Comparison of ENCODE assay signal across 1 cellular context in the genomic region with DNA sequence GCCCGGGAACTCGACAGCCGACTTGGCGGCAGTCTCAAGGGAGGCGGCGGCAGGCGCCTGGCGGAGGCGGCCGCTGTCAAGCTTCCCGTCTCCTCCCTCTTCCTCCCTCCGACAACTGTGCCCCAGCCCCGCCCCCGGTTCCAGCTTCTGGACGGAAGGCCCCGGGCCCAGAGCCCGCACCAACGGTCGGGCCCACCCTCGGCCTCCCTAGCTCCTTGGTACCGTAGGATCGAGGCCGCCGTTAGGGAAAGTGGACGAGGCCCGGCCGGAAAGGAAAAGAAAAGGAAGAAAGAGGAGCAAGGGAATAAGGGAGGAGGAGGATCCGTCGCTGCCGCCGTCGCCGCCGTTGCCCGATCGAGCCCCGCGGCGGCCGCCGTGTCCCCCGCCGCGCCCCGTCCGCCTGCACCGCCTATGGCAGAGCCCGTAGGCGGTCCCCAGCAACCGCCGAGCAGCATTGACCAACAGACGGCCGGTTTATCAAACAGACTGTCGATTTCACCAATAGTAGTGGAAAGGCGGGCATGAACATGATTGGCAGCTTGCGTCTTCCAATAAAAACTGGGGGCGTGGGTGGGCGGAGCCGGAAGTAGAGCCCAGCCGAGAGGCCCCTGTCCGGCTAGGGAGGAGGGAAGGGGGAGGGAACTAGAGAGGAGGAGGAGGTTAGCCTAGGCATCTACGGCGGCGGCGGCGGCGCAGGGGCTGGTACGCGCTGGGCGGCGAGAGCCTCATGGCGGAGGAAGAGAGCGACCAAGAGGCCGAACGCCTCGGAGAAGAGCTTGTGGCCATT.
TF ChIP-seq lines count a peak whose summit lies in the region.

A gene with protein sequence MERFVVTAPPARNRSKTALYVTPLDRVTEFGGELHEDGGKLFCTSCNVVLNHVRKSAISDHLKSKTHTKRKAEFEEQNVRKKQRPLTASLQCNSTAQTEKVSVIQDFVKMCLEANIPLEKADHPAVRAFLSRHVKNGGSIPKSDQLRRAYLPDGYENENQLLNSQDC (minus strand): TSS at position 413 of the 787 bp plus-strand sequence. CDS start 3,029 bp downstream, outside the sequence.
ZNF654 (plus strand) TSS at position 663 of the 787 bp plus-strand sequence; CDS start at position 728, 65 bp downstream.

TF ChIP-seq in K562, 482 proteins besides CTCF, POLR2A, EP300 and RAD21 (continued from another document and continues in another):
- TF ChIP-seq, protein P1, sequence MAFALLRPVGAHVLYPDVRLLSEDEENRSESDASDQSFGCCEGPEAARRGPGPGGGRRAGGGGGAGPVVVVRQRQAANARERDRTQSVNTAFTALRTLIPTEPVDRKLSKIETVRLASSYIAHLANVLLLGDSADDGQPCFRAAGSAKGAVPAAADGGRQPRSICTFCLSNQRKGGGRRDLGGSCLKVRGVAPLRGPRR (CRISPR knock-in tag; IDR thresholded peaks at IDR 0.05): no peak
- TF ChIP-seq, protein P2, sequence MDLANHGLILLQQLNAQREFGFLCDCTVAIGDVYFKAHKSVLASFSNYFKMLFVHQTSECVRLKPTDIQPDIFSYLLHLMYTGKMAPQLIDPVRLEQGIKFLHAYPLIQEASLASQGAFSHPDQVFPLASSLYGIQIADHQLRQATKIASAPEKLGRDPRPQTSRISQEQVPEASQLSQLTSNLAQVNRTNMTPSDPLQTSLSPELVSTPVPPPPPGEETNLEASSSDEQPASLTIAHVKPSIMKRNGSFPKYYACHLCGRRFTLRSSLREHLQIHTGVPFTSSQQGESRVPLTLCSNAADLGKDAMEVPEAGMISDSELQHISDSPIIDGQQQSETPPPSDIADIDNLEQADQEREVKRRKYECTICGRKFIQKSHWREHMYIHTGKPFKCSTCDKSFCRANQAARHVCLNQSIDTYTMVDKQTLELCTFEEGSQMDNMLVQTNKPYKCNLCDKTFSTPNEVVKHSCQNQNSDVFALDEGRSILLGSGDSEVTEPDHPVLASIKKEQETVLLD (IDR thresholded peaks at IDR 0.05): no peak
- TF ChIP-seq HEY1 (CRISPR knock-in tag; IDR thresholded peaks at IDR 0.05; ENCODE audit: borderline replicate concordance): no peak
- no peak for TF ChIP-seq HSF4 (CRISPR knock-in tag; IDR thresholded peaks at IDR 0.05; ENCODE audit: borderline replicate concordance)
- no peak for TF ChIP-seq HNRNPH1 (optimal IDR thresholded peaks at IDR 0.05; ENCODE audit: low read depth, low read length)
- TF ChIP-seq ELF4 (CRISPR knock-in tag; IDR thresholded peaks at IDR 0.05): no peak
- TF ChIP-seq PKNOX1 (IDR thresholded peaks at IDR 0.05): peak; percentile 100
- TF ChIP-seq TARDBP (IDR thresholded peaks at IDR 0.05): 0 out of 2 replicates have a peak, but pooled peaks have one; percentile 66
- TF ChIP-seq STAT6 (CRISPR knock-in tag; IDR thresholded peaks at IDR 0.05): no peak
- TF ChIP-seq DMBX1 (CRISPR knock-in tag; IDR thresholded peaks at IDR 0.05; ENCODE audit: borderline replicate concordance): no peak
- TF ChIP-seq ZNF551 (CRISPR knock-in tag; IDR thresholded peaks at IDR 0.05): no peak
- peak; percentile 79 for TF ChIP-seq POLR2H (tag; IDR thresholded peaks at IDR 0.05; ENCODE audit: low read depth)
- TF ChIP-seq, protein P3, sequence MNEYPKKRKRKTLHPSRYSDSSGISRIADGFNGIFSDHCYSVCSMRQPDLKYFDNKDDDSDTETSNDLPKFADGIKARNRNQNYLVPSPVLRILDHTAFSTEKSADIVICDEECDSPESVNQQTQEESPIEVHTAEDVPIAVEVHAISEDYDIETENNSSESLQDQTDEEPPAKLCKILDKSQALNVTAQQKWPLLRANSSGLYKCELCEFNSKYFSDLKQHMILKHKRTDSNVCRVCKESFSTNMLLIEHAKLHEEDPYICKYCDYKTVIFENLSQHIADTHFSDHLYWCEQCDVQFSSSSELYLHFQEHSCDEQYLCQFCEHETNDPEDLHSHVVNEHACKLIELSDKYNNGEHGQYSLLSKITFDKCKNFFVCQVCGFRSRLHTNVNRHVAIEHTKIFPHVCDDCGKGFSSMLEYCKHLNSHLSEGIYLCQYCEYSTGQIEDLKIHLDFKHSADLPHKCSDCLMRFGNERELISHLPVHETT (CRISPR knock-in tag; conservative IDR thresholded peaks at IDR 0.05 in 1 of 2, IDR thresholded peaks at IDR 0.05 in 1 of 2): peak in 1 of 2 experiments; percentile 86; a peak in 1 of 4 replicates
- TF ChIP-seq SMAD1 (IDR thresholded peaks at IDR 0.05; ENCODE audit: low read depth, low read length, partially characterized antibody): no peak
- no peak for TF ChIP-seq PHB2 (IDR thresholded peaks at IDR 0.05; ENCODE audit: low read depth)
- no peak for TF ChIP-seq ZZZ3 (IDR thresholded peaks at IDR 0.05)
- TF ChIP-seq, protein P4, sequence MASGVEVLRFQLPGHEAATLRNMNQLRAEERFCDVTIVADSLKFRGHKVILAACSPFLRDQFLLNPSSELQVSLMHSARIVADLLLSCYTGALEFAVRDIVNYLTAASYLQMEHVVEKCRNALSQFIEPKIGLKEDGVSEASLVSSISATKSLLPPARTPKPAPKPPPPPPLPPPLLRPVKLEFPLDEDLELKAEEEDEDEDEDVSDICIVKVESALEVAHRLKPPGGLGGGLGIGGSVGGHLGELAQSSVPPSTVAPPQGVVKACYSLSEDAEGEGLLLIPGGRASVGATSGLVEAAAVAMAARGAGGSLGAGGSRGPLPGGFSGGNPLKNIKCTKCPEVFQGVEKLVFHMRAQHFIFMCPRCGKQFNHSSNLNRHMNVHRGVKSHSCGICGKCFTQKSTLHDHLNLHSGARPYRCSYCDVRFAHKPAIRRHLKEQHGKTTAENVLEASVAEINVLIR (CRISPR knock-in tag; IDR thresholded peaks at IDR 0.05): no peak
- no peak for TF ChIP-seq ZNF217 (CRISPR knock-in tag; IDR thresholded peaks at IDR 0.05)
- no peak for TF ChIP-seq SNIP1 (IDR thresholded peaks at IDR 0.05; ENCODE audit: low read depth)
- no peak for TF ChIP-seq KLF10 (CRISPR knock-in tag; IDR thresholded peaks at IDR 0.05)
- no peak; the same call in 1 of the 2 replicates for TF ChIP-seq POLR2AphosphoS5 (IDR thresholded peaks at IDR 0.05; ENCODE audit: control insufficient read depth, insufficient read depth, low read depth, low read length)
- no peak for TF ChIP-seq RERE (CRISPR knock-in tag; IDR thresholded peaks at IDR 0.05; ENCODE audit: borderline replicate concordance)
- no peak for TF ChIP-seq RB1 (IDR thresholded peaks at IDR 0.05; ENCODE audit: low read depth)
- TF ChIP-seq ZNF57 (CRISPR knock-in tag; IDR thresholded peaks at IDR 0.05): no peak
- no peak for TF ChIP-seq EZH2 (IDR thresholded peaks at IDR 0.05; ENCODE audit: borderline replicate concordance, low read depth, low read length)
- TF ChIP-seq, protein P5, sequence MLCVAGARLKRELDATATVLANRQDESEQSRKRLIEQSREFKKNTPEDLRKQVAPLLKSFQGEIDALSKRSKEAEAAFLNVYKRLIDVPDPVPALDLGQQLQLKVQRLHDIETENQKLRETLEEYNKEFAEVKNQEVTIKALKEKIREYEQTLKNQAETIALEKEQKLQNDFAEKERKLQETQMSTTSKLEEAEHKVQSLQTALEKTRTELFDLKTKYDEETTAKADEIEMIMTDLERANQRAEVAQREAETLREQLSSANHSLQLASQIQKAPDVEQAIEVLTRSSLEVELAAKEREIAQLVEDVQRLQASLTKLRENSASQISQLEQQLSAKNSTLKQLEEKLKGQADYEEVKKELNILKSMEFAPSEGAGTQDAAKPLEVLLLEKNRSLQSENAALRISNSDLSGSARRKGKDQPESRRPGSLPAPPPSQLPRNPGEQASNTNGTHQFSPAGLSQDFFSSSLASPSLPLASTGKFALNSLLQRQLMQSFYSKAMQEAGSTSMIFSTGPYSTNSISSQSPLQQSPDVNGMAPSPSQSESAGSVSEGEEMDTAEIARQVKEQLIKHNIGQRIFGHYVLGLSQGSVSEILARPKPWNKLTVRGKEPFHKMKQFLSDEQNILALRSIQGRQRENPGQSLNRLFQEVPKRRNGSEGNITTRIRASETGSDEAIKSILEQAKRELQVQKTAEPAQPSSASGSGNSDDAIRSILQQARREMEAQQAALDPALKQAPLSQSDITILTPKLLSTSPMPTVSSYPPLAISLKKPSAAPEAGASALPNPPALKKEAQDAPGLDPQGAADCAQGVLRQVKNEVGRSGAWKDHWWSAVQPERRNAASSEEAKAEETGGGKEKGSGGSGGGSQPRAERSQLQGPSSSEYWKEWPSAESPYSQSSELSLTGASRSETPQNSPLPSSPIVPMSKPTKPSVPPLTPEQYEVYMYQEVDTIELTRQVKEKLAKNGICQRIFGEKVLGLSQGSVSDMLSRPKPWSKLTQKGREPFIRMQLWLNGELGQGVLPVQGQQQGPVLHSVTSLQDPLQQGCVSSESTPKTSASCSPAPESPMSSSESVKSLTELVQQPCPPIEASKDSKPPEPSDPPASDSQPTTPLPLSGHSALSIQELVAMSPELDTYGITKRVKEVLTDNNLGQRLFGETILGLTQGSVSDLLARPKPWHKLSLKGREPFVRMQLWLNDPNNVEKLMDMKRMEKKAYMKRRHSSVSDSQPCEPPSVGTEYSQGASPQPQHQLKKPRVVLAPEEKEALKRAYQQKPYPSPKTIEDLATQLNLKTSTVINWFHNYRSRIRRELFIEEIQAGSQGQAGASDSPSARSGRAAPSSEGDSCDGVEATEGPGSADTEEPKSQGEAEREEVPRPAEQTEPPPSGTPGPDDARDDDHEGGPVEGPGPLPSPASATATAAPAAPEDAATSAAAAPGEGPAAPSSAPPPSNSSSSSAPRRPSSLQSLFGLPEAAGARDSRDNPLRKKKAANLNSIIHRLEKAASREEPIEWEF (CRISPR knock-in tag; IDR thresholded peaks at IDR 0.05): no peak
- no peak for TF ChIP-seq MEF2A (IDR thresholded peaks at IDR 0.05; ENCODE audit: control insufficient read depth, low read depth, low read length)
- no peak for TF ChIP-seq NFATC3 (IDR thresholded peaks at IDR 0.05)
- no peak for TF ChIP-seq MEF2D (tag; conservative IDR thresholded peaks at IDR 0.05; ENCODE audit: low read depth)
- TF ChIP-seq, protein P6, sequence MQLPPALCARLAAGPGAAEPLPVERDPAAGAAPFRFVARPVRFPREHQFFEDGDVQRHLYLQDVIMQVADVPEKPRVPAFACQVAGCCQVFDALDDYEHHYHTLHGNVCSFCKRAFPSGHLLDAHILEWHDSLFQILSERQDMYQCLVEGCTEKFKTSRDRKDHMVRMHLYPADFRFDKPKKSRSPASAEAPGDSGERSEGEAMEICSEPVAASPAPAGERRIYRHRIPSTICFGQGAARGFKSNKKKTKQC (CRISPR knock-in tag; IDR thresholded peaks at IDR 0.05): no peak
- TF ChIP-seq NFXL1 (CRISPR knock-in tag; IDR thresholded peaks at IDR 0.05): no peak
- TF ChIP-seq SP1 (CRISPR knock-in tag; IDR thresholded peaks at IDR 0.05): peak; percentile 92
- no peak for TF ChIP-seq ZEB2 (IDR thresholded peaks at IDR 0.05)
- no peak for TF ChIP-seq ZNF347 (CRISPR knock-in tag; IDR thresholded peaks at IDR 0.05; ENCODE audit: low read depth)
